Comparison of ENCODE assay signal across 1 cellular context in genomic region chr12:66782-67504, GRCh38.
A peak's percentile ranks its signal among the peaks of the same experiment; 100 is the strongest.
TF ChIP-seq lines count a peak whose summit lies in the region.

No MANE protein-coding gene starts in this region.

TF ChIP-seq in neural cell, 6 proteins besides CTCF, POLR2A, EP300 and RAD21:
- TF ChIP-seq REST (IDR thresholded peaks at IDR 0.05; ENCODE audit: borderline replicate concordance): peak; percentile 77
- peak; percentile 52 for TF ChIP-seq POLR2AphosphoS5 (IDR thresholded peaks at IDR 0.05)
- peak; percentile 26 for TF ChIP-seq MXI1 (conservative IDR thresholded peaks at IDR 0.05; ENCODE audit: poor library complexity, severe bottlenecking)
TF ChIP-seq in neural cell: peak in this region for 3; not testable (repeated sequence) for 3.
